Comparison of ENCODE assay signal across 17 cellular contexts in genomic region chr2:73956211-73956865, GRCh38.
"Had no signal": no experiment of that assay in that cellular context is flagged by ENCODE, and none has a peak within 500 bp of the region (broad histone marks: within the 10 kb centered on the region; RNA-seq: fewer than 3 reads in every experiment).

No MANE protein-coding gene starts in this region.

- H3K4me3 Mint-ChIP-seq: activated B cell treated with CpG ODN at 0.5 μM for 24 hours; activated CD4-positive, alpha-beta T cell treated with anti-CD3 and anti-CD28 coated beads, Interleukin-2, amount 10 ng/mL, durations not matched to agents 24 days and 14 days; activated naive CD8-positive, alpha-beta T cell; activated T-cell treated with anti-CD3 and anti-CD28 coated beads, Interleukin-2, amount 50 U/mL, for 4 hours; stimulated activated naive CD8-positive, alpha-beta T cell treated with anti-CD3 and anti-CD28 coated beads, Interleukin-15, amount 100 ng/mL, for 72 hours had no signal

- H3K27ac ChIP-seq: gastrocnemius medialis, heart right ventricle, left lung, ovary, testis, uterus had no signal

- ATAC-seq: activated T-cell treated with anti-CD3 and anti-CD28 coated beads, Interleukin-2, amount 50 U/mL, for 4 hours; gastrocnemius medialis; heart right ventricle; left lung; stimulated activated naive CD8-positive, alpha-beta T cell treated with anti-CD3 and anti-CD28 coated beads, Interleukin-15, amount 100 ng/mL, for 72 hours had no signal

- H3K36me3 ChIP-seq: ovary, uterus had no signal

- H3K9me3 Mint-ChIP-seq: activated B cell treated with CpG ODN at 0.5 μM for 24 hours; activated CD4-positive, alpha-beta T cell treated with anti-CD3 and anti-CD28 coated beads, Interleukin-2, amount 10 ng/mL, durations not matched to agents 24 days and 14 days; activated T-cell treated with anti-CD3 and anti-CD28 coated beads, Interleukin-2, amount 50 U/mL, for 4 hours; stimulated activated naive CD8-positive, alpha-beta T cell treated with anti-CD3 and anti-CD28 coated beads, Interleukin-15, amount 100 ng/mL, for 72 hours had no signal

- H3K27ac Mint-ChIP-seq: activated B cell treated with CpG ODN at 0.5 μM for 24 hours; activated CD4-positive, alpha-beta T cell treated with anti-CD3 and anti-CD28 coated beads, Interleukin-2, amount 10 ng/mL, durations not matched to agents 24 days and 14 days; activated naive CD8-positive, alpha-beta T cell; stimulated activated naive CD8-positive, alpha-beta T cell treated with anti-CD3 and anti-CD28 coated beads, Interleukin-15, amount 100 ng/mL, for 72 hours had no signal

- H3K4me1 ChIP-seq: gastrocnemius medialis, testis, uterus had no signal

- H3K4me3 ChIP-seq: gastrocnemius medialis, heart right ventricle, left lung, ovary, testis, uterus had no signal

- FAIRE-seq: bronchial epithelial cell, endothelial cell of umbilical vein, islet of Langerhans had no signal

- H3K27me3 Mint-ChIP-seq: activated B cell treated with CpG ODN at 0.5 μM for 24 hours; activated CD4-positive, alpha-beta T cell treated with anti-CD3 and anti-CD28 coated beads, Interleukin-2, amount 10 ng/mL, durations not matched to agents 24 days and 14 days; activated naive CD8-positive, alpha-beta T cell; stimulated activated naive CD8-positive, alpha-beta T cell treated with anti-CD3 and anti-CD28 coated beads, Interleukin-15, amount 100 ng/mL, for 72 hours had no signal

- H3K9me3 ChIP-seq: gastrocnemius medialis, heart right ventricle, left lung, ovary, testis, uterus had no signal

- H3K4me1 Mint-ChIP-seq: activated B cell treated with CpG ODN at 0.5 μM for 24 hours had no signal

- H3K27me3 ChIP-seq: gastrocnemius medialis, heart right ventricle, left lung, ovary, testis, uterus had no signal

- DNase-seq: activated B cell treated with CpG ODN at 0.5 μM for 24 hours; activated CD4-positive, alpha-beta T cell treated with anti-CD3 and anti-CD28 coated beads, Interleukin-2, amount 10 ng/mL, durations not matched to agents 24 days and 14 days; activated gamma-delta T cell; activated T-cell treated with anti-CD3 and anti-CD28 coated beads, Interleukin-2, amount 50 U/mL, for 4 hours; aorta; gastrocnemius medialis; heart right ventricle; left lung; ovary; stimulated activated CD4-positive, alpha-beta T cell treated with anti-CD3 and anti-CD28 coated beads, Interleukin-12 subunit alpha, Interleukin-12 subunit beta, amount 100 ng/mL, for 4 hours; stimulated activated naive CD8-positive, alpha-beta T cell treated with anti-CD3 and anti-CD28 coated beads, Interleukin-15, amount 100 ng/mL, for 72 hours; testis; uterus had no signal
